8 cellular contexts compared by ENCODE assay signal in genomic region chr11:134275534-134276395, GRCh38.
DNase-seq lines count a peak whose midpoint lies in the region; ATAC-seq lines count a peak whose summit lies in the region.

GLB1L3 (plus strand) TSS chr11:134276379; CDS start chr11:134276741, 362 bp downstream.

- DNase-seq in AG08396 (ENCODE audit: low spot score): peak; percentile 37
- DNase-seq in KG1 (lab: John Stamatoyannopoulos, UW): peak; percentile 44
- peak; percentile 78 to 84 for DNase-seq in activated CD4-positive, alpha-beta T cell treated with anti-CD3 and anti-CD28 coated beads, Interleukin-2, amount 50 U/mL, for 48 hours
- DNase-seq in effector CD4-positive, alpha-beta T cell: peak; percentile 72
- DNase-seq in middle frontal gyrus (ENCODE audit: extremely low spot score, low spot score): peak; percentile 67
- DNase-seq in stimulated activated CD8-positive, alpha-beta memory T cell treated with anti-CD3 and anti-CD28 coated beads, Interleukin-2, amount 100 ng/mL, for 48 hours (ENCODE audit: low read depth in 2 of 2): peak; percentile 60 to 72

- ATAC-seq in GM19372 (IDR thresholded peaks at IDR 0.05; ENCODE audit: low read depth, unreplicated experiment) (peak; percentile 90), HG03571 (IDR thresholded peaks at IDR 0.05; ENCODE audit: unreplicated experiment) (no peak)
